ENCODE assay signal across 17 cellular contexts in the genomic region with DNA sequence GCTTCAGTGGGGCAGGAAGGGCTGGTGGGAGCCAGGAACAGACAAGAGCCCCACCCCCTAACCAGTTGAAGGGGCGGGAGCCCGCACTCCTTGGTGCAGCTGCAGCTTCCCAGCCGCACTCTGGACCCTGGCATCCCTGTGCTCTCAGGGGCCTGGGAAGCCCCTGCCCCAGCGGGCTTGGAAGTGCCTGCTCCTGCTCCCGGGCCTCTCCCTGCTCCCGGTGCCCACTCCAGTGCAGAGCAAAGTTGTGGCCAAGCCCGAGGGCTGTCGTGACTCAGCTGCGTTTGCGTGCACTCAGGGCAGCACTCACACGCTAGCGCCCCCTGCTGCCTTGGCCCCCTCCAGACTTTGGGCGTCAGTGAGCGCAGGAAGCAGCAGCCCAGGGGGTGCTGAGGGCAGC.
DNase-seq lines count a peak whose midpoint lies in the region; ATAC-seq, FAIRE-seq and TF ChIP-seq lines count a peak whose summit lies in the region.
"Had no signal": no experiment of that assay in that cellular context is flagged by ENCODE, and none has a peak within 500 bp of the region (broad histone marks: within the 10 kb centered on the region; RNA-seq: fewer than 3 reads in every experiment).

No MANE protein-coding gene starts in this region.

- no peak for FAIRE-seq in K562 (lab: Jason Lieb, UNC)
- FAIRE-seq: GM12891 had no signal

- no peak overlapping the region for H2BK120ac ChIP-seq in H9 (ENCODE audit: low read depth, low read length, poor library complexity, severe bottlenecking)

- CTCF ChIA-PET in K562 (lab: Yijun Ruan, JAX; ENCODE audit: low intra/inter-chr PET ratio) = no interaction called here

- H3K4me2 ChIP-seq in H9 (ENCODE audit: insufficient read depth, insufficient read length, low read length) (no peak overlapping the region), K562 (ENCODE audit: insufficient read depth, low read length) (no peak overlapping the region)
- H3K4me2 ChIP-seq: BLaER1 treated with 17β-estradiol and CSF1 and Interleukin-3, amounts not matched to agents 10 nM and 100 nM; SK-N-SH had no signal

- no peaks in the 10 kb centered on the region; the same call in 1 of the 2 replicates for H3K27me3 Mint-ChIP-seq in H9 (ENCODE audit: low read depth)

- peak; percentile 55 for TF ChIP-seq CTCF in H9 (conservative IDR thresholded peaks at IDR 0.05)
- peak in 2 of 3 experiments; percentile 23 to 24; a peak in 3 of 6 replicates for TF ChIP-seq CTCF in K562 (IDR thresholded peaks at IDR 0.05 in 2 of 3, conservative IDR thresholded peaks at IDR 0.05 in 1 of 3; ENCODE audit: insufficient read depth in 2 of 3, low read depth in 1 of 3, low read length in 3 of 3)
- TF ChIP-seq CTCF in testis (IDR thresholded peaks at IDR 0.05) = peak in 2 of 3 experiments; percentile 11 to 12

- WGBS in H9 (ENCODE audit: extremely low coverage, insufficient read length, low lambda C conversion rate) = no CpG with 5 or more reads among the region's 14 CpGs
- 2% methylated on average over 14 of the region's 14 CpGs for WGBS in K562 (ENCODE audit: insufficient coverage, low coverage, missing lambda C conversion rate)
- WGBS in testis, 2 donors = 73% methylated on average over 14 of the region's 14 CpGs; no CpG with 5 or more reads in 1 of the 2 donors

- H3K9ac ChIP-seq in H9 (ENCODE audit: extremely low read depth, insufficient read length, low read length) = no peak overlapping the region
- no peak overlapping the region for H3K9ac ChIP-seq in K562 (ENCODE audit: insufficient read depth in 1 of 2, low read depth in 2 of 2, low read length in 2 of 2)
- H3K9ac ChIP-seq: BLaER1 treated with 17β-estradiol and CSF1 and Interleukin-3, amounts not matched to agents 10 nM and 100 nM; SK-N-SH had no signal

- H3K9me3 ChIP-seq in H9 (ENCODE audit: control insufficient read depth, low read depth, low read length) (no peaks in the 10 kb centered on the region), K562 (replicated peaks; ENCODE audit: control insufficient read depth, insufficient read depth, low read depth, low read length) (no peaks in the 10 kb centered on the region), testis (no peaks in the 10 kb centered on the region)

- in situ Hi-C loops in K562 (cut with MboI) = no loop called here

- no peak overlapping the region for H2BK12ac ChIP-seq in H9 (ENCODE audit: insufficient read length, low read depth, low read length)

- no peaks in the 10 kb centered on the region for H3K9me1 ChIP-seq in K562 (ENCODE audit: control insufficient read depth, insufficient read depth, low read length)

- H3K27ac Mint-ChIP-seq in H9 = no peak overlapping the region

- no peaks in the 10 kb centered on the region for H3K36me3 ChIP-seq in K562 (ENCODE audit: control insufficient read depth, insufficient read depth, low read length)
- no peaks in the 10 kb centered on the region for H3K36me3 ChIP-seq in testis (ENCODE audit: low read depth, missing control alignments)
- H3K36me3 ChIP-seq: BLaER1 treated with 17β-estradiol and CSF1 and Interleukin-3, amounts not matched to agents 10 nM and 100 nM had no signal

- no peak overlapping the region for H2BK5ac ChIP-seq in H9 (ENCODE audit: insufficient read length, low read length)

- H3K4me1 ChIP-seq in H9 (ENCODE audit: insufficient read depth, low read length) (no peaks in the 10 kb centered on the region), K562 (replicated peaks in 1 of 2; ENCODE audit: control insufficient read depth in 2 of 2, insufficient read depth in 2 of 2, low read length in 2 of 2) (peaks cover 0 to 5% of the 10 kb centered on the region in 2 experiments; a peak in 1 of 5 replicates), testis (no peaks in the 10 kb centered on the region)

- BruUV-seq in K562 (replicated peaks; lab: Mats Ljungman, UMichigan) = no TSS peak

- H4K20me1 ChIP-seq in H9 (ENCODE audit: control insufficient read depth, insufficient read depth, insufficient read length) = no peaks in the 10 kb centered on the region
- no peaks in the 10 kb centered on the region for H4K20me1 ChIP-seq in K562 (replicated peaks; ENCODE audit: control insufficient read depth, insufficient read depth, low read length)
- H4K20me1 ChIP-seq: BLaER1 treated with 17β-estradiol and CSF1 and Interleukin-3, amounts not matched to agents 10 nM and 100 nM had no signal

- POLR2A ChIA-PET in K562 (lab: Yijun Ruan, JAX) = interaction anchor here (0.7 kb wide), 1 partner anchor 13 kb away, joined by 3 read pairs; no protein-coding TSS in a partner anchor

- no peaks in the 10 kb centered on the region for H3K9me3 Mint-ChIP-seq in H9

- TF ChIP-seq RAD21 in K562 (CRISPR knock-in tag; conservative IDR thresholded peaks at IDR 0.05 in 1 of 2, IDR thresholded peaks at IDR 0.05 in 1 of 2) = no peak

- no peak overlapping the region for H4K91ac ChIP-seq in H9 (ENCODE audit: insufficient read length, low read depth, low read length)

- no peaks in the 10 kb centered on the region; a peak in 1 of 7 replicates for H3K36me3 Mint-ChIP-seq in H9 (ENCODE audit: insufficient read depth in 1 of 3, low read depth in 3 of 3)

- H3K18ac ChIP-seq in H9 (ENCODE audit: insufficient read length, low read depth, low read length) = no peak overlapping the region

- H3K23ac ChIP-seq in H9 (ENCODE audit: insufficient read length, low read depth, low read length) = no peak overlapping the region

- no peak for TF ChIP-seq POLR2A in K562 (conservative IDR thresholded peaks at IDR 0.05)
- no peak for TF ChIP-seq POLR2A in testis (IDR thresholded peaks at IDR 0.05)

- H2AK5ac ChIP-seq in H9 (ENCODE audit: insufficient read length, low read length) = no peak overlapping the region

- H3K27ac ChIP-seq in H9 (ENCODE audit: insufficient read length, low read depth, low read length) = no peak overlapping the region
- H3K27ac ChIP-seq in K562 (ENCODE audit: extremely low read depth, low read depth, low read length) = no peak overlapping the region
- H3K27ac ChIP-seq in testis = no peak overlapping the region
- H3K27ac ChIP-seq: BLaER1 treated with 17β-estradiol and CSF1 and Interleukin-3, amounts not matched to agents 10 nM and 100 nM had no signal

- no peak overlapping the region for H2BK15ac ChIP-seq in H9 (ENCODE audit: low read depth, low read length)

- H3T11ph ChIP-seq in H9 (ENCODE audit: low read length) = no peak overlapping the region

- no peak overlapping the region for H3K56ac ChIP-seq in H9 (ENCODE audit: insufficient read length, low read depth, low read length)

- TF ChIP-seq EP300 in K562 (IDR thresholded peaks at IDR 0.05; ENCODE audit: low read length) = no peak

- no peaks in the 10 kb centered on the region for H3K79me1 ChIP-seq in H9 (ENCODE audit: insufficient read depth, low read depth, low read length, poor library complexity, severe bottlenecking)

- intact Hi-C loops in Right ventricle myocardium inferior (cut with DNase I) (no loop called here), Right ventricle myocardium superior (cut with DNase I) (loop anchor here (10.0 kb wide), 1 partner anchor 230 kb away; no protein-coding TSS in a partner anchor), K562 (cut with micrococcal nuclease) (no loop called here), testis (cut with DNase I; ENCODE audit: low total_unique reads) (no loop called here)

- H3K4me3 ChIP-seq in K562 (no peak overlapping the region), testis (peak overlapping the region; percentile 7 to 13)
- H3K4me3 ChIP-seq: BLaER1 treated with 17β-estradiol and CSF1 and Interleukin-3, amounts not matched to agents 10 nM and 100 nM had no signal

- H3K27me3 ChIP-seq in H9 (ENCODE audit: insufficient read depth, low read length) = no peaks in the 10 kb centered on the region
- H3K27me3 ChIP-seq in K562 (ENCODE audit: control insufficient read depth in 2 of 2, insufficient read depth in 2 of 2, low read length in 2 of 2) = no peaks in the 10 kb centered on the region
- no peaks in the 10 kb centered on the region for H3K27me3 ChIP-seq in testis
- H3K27me3 ChIP-seq: BLaER1 treated with 17β-estradiol and CSF1 and Interleukin-3, amounts not matched to agents 10 nM and 100 nM had no signal

- H3K4me1 Mint-ChIP-seq in H9 = peaks cover 11% of the 10 kb centered on the region in 2 experiments

- no peak overlapping the region for H3K4me3 Mint-ChIP-seq in H9

- H4K5ac ChIP-seq in H9 (ENCODE audit: insufficient read length, low read depth, low read length) = no peak overlapping the region

- no peaks in the 10 kb centered on the region for H3K79me2 ChIP-seq in H9 (ENCODE audit: insufficient read depth, low read length)
- no peaks in the 10 kb centered on the region for H3K79me2 ChIP-seq in K562 (ENCODE audit: control insufficient read depth, insufficient read depth, low read length)

- H2AFZ ChIP-seq in H9 (ENCODE audit: low read length) = no peak overlapping the region
- no peak overlapping the region for H2AFZ ChIP-seq in K562 (ENCODE audit: low read depth, low read length)

- ATAC-seq in Right ventricle myocardium inferior = no peak
- no peak for ATAC-seq in Right ventricle myocardium superior (ENCODE audit: poor library complexity)
- ATAC-seq in K562 = peak; percentile 92

- DNase-seq in Right ventricle myocardium inferior (ENCODE audit: missing footprints) (peak; percentile 32), Right ventricle myocardium superior (no peak), H9 (peak; percentile 61), K562 (ENCODE audit: extremely low read depth in 1 of 4, low spot score in 3 of 4) (peak in 2 of 4 experiments; percentile 13 to 38), testis (peak; percentile 58), SK-N-DZ (ENCODE audit: low spot score) (no peak), GOT3 (lab: John Stamatoyannopoulos, UW) (no peak), kidney tubule cell (ENCODE audit: low spot score) (no peak)
- DNase-seq: 8988T, DMS 273 treated with DMSO at 0.1 percent for 48 hours, NCI-H1436, NCI-H2029 treated with DMSO at 0.1 percent for 48 hours, NCI-H774, SK-N-SH, T-helper 1 cell had no signal

- H3K14ac ChIP-seq in H9 (ENCODE audit: insufficient read depth, low read length) = no peak overlapping the region

- H3K4ac ChIP-seq in H9 (ENCODE audit: low read depth, low read length) = no peak overlapping the region

- no peaks in the 10 kb centered on the region for H3K23me2 ChIP-seq in H9 (ENCODE audit: insufficient read length, low read depth, low read length, poor library complexity, severe bottlenecking)

- H4K8ac ChIP-seq in H9 (replicated peaks; ENCODE audit: insufficient read length, low read depth, low read length) = no peak overlapping the region

- no peak overlapping the region for H2BK20ac ChIP-seq in H9 (ENCODE audit: low read depth, low read length, poor library complexity, severe bottlenecking)

TF ChIP-seq in K562, 482 proteins besides CTCF, POLR2A, EP300 and RAD21 (continues in another document):
- TF ChIP-seq FOXJ2 (tag; IDR thresholded peaks at IDR 0.05) = no peak
- TF ChIP-seq MAZ (CRISPR knock-in tag; conservative IDR thresholded peaks at IDR 0.05 in 1 of 2, IDR thresholded peaks at IDR 0.05 in 1 of 2) = 0 out of 4 replicates have a peak, but pooled peaks of 1 of the 2 experiments have one; percentile 53
- no peak for TF ChIP-seq POLR2AphosphoS2 (IDR thresholded peaks at IDR 0.05; ENCODE audit: low read length)
- no peak for TF ChIP-seq MAFK (IDR thresholded peaks at IDR 0.05; ENCODE audit: low read length)
- TF ChIP-seq ZBED1 (IDR thresholded peaks at IDR 0.05) = no peak
- peak; percentile 40; the same call in 1 of the 2 replicates for TF ChIP-seq NFE2 (IDR thresholded peaks at IDR 0.05; ENCODE audit: low read depth)
- TF ChIP-seq LEF1 (IDR thresholded peaks at IDR 0.05) = no peak
- TF ChIP-seq EHMT2 (IDR thresholded peaks at IDR 0.05) = no peak

Comparison
In these comparisons a context has a peak if more than half of its experiments do, and no peak if none do; other contexts are left out.
1. DNase-seq: peak in Right ventricle myocardium inferior (single experiment), H9 (single experiment) and testis (single experiment); none in Right ventricle myocardium superior (single experiment), SK-N-DZ (single experiment), GOT3 (single experiment) and kidney tubule cell (single experiment).
2. Peak in every context shown above with its lines, with median percentiles within 50 percentile points of each other: CTCF ChIP-seq.